ENCODE assay signal across 8 cellular contexts in genomic region chr9:110427497-110428104, GRCh38.
DNase-seq lines count a peak whose midpoint lies in the region; ATAC-seq and TF ChIP-seq lines count a peak whose summit lies in the region.

No MANE protein-coding gene starts in this region.

- H3K9ac ChIP-seq in adipocyte (ENCODE audit: low read length): no peak overlapping the region

- no peaks in the 10 kb centered on the region for H3K27me3 ChIP-seq in adipocyte (replicated peaks; ENCODE audit: control insufficient read depth, insufficient read depth, low read length)
- H3K27me3 ChIP-seq in thoracic aorta (replicated peaks; ENCODE audit: insufficient read depth): no peaks in the 10 kb centered on the region

- DNase-seq in ELF-1 (ENCODE audit: low read depth, low spot score) (peak; percentile 44), MV-4-11 (lab: John Stamatoyannopoulos, UW) (peak; percentile 26), adipocyte (ENCODE audit: low read depth) (peak; percentile 58), iPS-NIHi7 (ENCODE audit: extremely low spot score) (peak; percentile 71), thoracic aorta (ENCODE audit: low spot score) (no peak), omental fat pad (ENCODE audit: low spot score) (no peak)
- DNase-seq in effector CD4-positive, alpha-beta T cell: no peak

- TF ChIP-seq CTCF in thoracic aorta (IDR thresholded peaks at IDR 0.05): peak; percentile 30
- no peak for TF ChIP-seq CTCF in omental fat pad (IDR thresholded peaks at IDR 0.05)

- H3K4me1 ChIP-seq in adipocyte (ENCODE audit: control insufficient read depth, insufficient read depth, low read length) (peaks cover 11% of the 10 kb centered on the region), thoracic aorta (ENCODE audit: control insufficient read depth in 1 of 2, low read depth in 2 of 2) (no peaks in the 10 kb centered on the region)

- no peak overlapping the region for H3K27ac ChIP-seq in thoracic aorta

- H3K36me3 ChIP-seq in adipocyte (ENCODE audit: control insufficient read depth, insufficient read depth, low read length, severe bottlenecking) (peaks cover 95% of the 10 kb centered on the region), thoracic aorta (peaks cover 11% of the 10 kb centered on the region)

- no peaks in the 10 kb centered on the region for H3K9me3 ChIP-seq in adipocyte (ENCODE audit: control insufficient read depth, low read length)
- H3K9me3 ChIP-seq in thoracic aorta: no peaks in the 10 kb centered on the region

- ATAC-seq in GM21360 (IDR thresholded peaks at IDR 0.05; ENCODE audit: unreplicated experiment) (peak; percentile 63), thoracic aorta (ENCODE audit: insufficient number of reproducible peaks, low FRiP score, low read depth) (no peak), omental fat pad (ENCODE audit: low FRiP score) (no peak)

- H3K4me3 ChIP-seq in adipocyte (ENCODE audit: low read length) (no peak overlapping the region), thoracic aorta (no peak overlapping the region)

Comparison
In these comparisons a context has a peak if more than half of its experiments do, and no peak if none do; other contexts are left out.
1. DNase-seq: peak in ELF-1 (single experiment), MV-4-11 (single experiment), adipocyte (single experiment) and iPS-NIHi7 (single experiment); none in thoracic aorta (single experiment), omental fat pad (single experiment) and effector CD4-positive, alpha-beta T cell (single experiment).